ENCODE assay signal across 22 cellular contexts in the genomic region with DNA sequence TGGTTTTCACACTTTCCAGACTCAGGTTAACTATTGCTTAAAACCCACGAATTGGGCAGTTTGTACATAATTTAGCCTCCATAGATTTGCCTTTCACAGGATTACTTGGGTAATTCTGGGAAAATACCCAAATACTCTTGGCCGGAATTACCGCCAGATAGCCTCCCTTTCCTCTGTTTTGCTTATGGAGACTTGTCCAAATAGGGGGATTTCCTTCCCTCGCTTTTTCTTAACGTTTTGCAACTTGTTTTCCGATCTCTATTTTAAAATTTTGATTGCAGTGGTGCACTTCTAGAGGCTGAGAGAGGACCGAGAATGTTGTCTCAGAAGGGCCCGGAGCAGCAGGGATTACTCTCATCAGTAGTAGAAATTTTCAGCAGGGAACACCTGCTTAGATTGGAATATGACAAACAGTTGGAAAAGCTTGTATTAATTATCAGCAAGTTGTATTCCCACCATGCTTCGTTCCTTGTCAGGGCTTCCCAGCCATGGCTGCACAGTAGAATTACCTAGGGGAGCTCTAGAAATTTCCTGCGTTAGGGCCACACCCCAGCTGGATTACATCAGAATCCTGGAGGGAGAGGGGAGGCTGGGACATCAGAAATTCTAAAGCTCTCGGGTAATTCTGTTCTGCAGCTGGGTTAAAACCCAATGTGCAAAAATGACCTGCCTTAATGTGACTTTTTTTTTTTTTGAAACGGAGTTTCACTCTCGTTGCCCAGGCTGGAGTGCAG.
DNase-seq lines count a peak whose midpoint lies in the region; ATAC-seq and TF ChIP-seq lines count a peak whose summit lies in the region.
"Had no signal": no experiment of that assay in that cellular context is flagged by ENCODE, and none has a peak within 500 bp of the region (broad histone marks: within the 10 kb centered on the region; RNA-seq: fewer than 3 reads in every experiment).

No MANE protein-coding gene starts in this region.

- WGBS in esophagus muscularis mucosa = 28% methylated on average over 13 of the region's 13 CpGs
- whole genome bisulfite sequencing in sigmoid colon, 2 donors = 28 to 65% methylated on average over 13 of the region's 13 CpGs

- H3K36me3 Mint-ChIP-seq in WTC11 = no peaks in the 10 kb centered on the region
- H3K36me3 Mint-ChIP-seq: stimulated activated effector memory CD8-positive, alpha-beta T cell treated with anti-CD3 and anti-CD28 coated beads, Interleukin-12 subunit alpha, Interleukin-12 subunit beta, amount 100 ng/mL, for 72 hours had no signal

- H3K36me3 ChIP-seq in esophagus muscularis mucosa = no peaks in the 10 kb centered on the region
- H3K36me3 ChIP-seq in mucosa of rectum (ENCODE audit: control insufficient read depth in 2 of 2, insufficient read depth in 2 of 2, low read length in 2 of 2) = no peaks in the 10 kb centered on the region
- H3K36me3 ChIP-seq in sigmoid colon = no peaks in the 10 kb centered on the region
- H3K36me3 ChIP-seq: adrenal gland had no signal

- H3K27ac ChIP-seq in esophagus muscularis mucosa (replicated peaks in 1 of 4) = peak overlapping the region; percentile 91 to 96 (median 92)
- peak overlapping the region; percentile 77 to 87 for H3K27ac ChIP-seq in mucosa of rectum (ENCODE audit: low read depth in 2 of 2, low read length in 2 of 2)
- peak overlapping the region in 3 of 4 donors; percentile 39 to 93 (median 55) for H3K27ac ChIP-seq in sigmoid colon
- H3K27ac ChIP-seq: adrenal gland, HL-60 had no signal

- no peak overlapping the region for H3K27ac Mint-ChIP-seq in WTC11
- H3K27ac Mint-ChIP-seq: activated CD4-positive, alpha-beta T cell treated with anti-CD3 and anti-CD28 coated beads for 36 hours; dendritic cell treated with granulocyte-macrophage colony-stimulating factor and Interleukin-4, amounts not matched to agents 40 ng/mL and 50 ng/mL, for 4 days; stimulated activated effector memory CD8-positive, alpha-beta T cell treated with anti-CD3 and anti-CD28 coated beads, Interleukin-12 subunit alpha, Interleukin-12 subunit beta, amount 100 ng/mL, for 72 hours had no signal

- DNase-seq in WTC11 (ENCODE audit: low spot score) = no peak
- DNase-seq in esophagus muscularis mucosa (ENCODE audit: extremely low spot score) = no peak
- DNase-seq in sigmoid colon = no peak
- no peak for DNase-seq in AG08395 (ENCODE audit: low spot score)
- DNase-seq in Kasumi-1 (lab: John Stamatoyannopoulos, UW) = no peak
- DNase-seq: activated CD4-positive, alpha-beta T cell treated with anti-CD3 and anti-CD28 coated beads for 36 hours; activated naive CD4-positive, alpha-beta T cell; activated T-cell treated with anti-CD3 and anti-CD28 coated beads, Interleukin-2, amount 50 U/mL, for 4 hours; adrenal gland; C1 segment of cervical spinal cord; DND-41; NCI-H1092; NCI-H1930; testis had no signal

- TF ChIP-seq CTCF in WTC11 (IDR thresholded peaks at IDR 0.05) (no peak), esophagus muscularis mucosa (IDR thresholded peaks at IDR 0.05) (no peak), sigmoid colon (IDR thresholded peaks at IDR 0.05) (no peak)

- intact Hi-C loops in esophagus muscularis mucosa (cut with DNase I) (loop anchor here (5.0 kb wide), 1 partner anchor 299 kb away; no protein-coding TSS in a partner anchor), sigmoid colon (cut with DNase I) (no loop called here)

- H3K4me1 ChIP-seq in esophagus muscularis mucosa (peaks cover 5 to 32% (median 19%) of the 10 kb centered on the region in 4 donors), mucosa of rectum (ENCODE audit: control insufficient read depth in 2 of 2, insufficient read depth in 2 of 2, low read length in 2 of 2) (peaks cover 4% of the 10 kb centered on the region in 2 donors), sigmoid colon (peaks cover 0 to 15% (median 12%) of the 10 kb centered on the region in 4 donors)
- H3K4me1 ChIP-seq: adrenal gland had no signal

- ATAC-seq in WTC11 (no peak), HG03039 (IDR thresholded peaks at IDR 0.05; ENCODE audit: unreplicated experiment) (no peak), GM21381 (IDR thresholded peaks at IDR 0.05; ENCODE audit: unreplicated experiment) (no peak)
- ATAC-seq: activated CD4-positive, alpha-beta T cell treated with anti-CD3 and anti-CD28 coated beads for 36 hours; activated T-cell treated with anti-CD3 and anti-CD28 coated beads, Interleukin-2, amount 50 U/mL, for 4 hours; GM12878; HepG2 had no signal

- peak overlapping the region; percentile 86 to 89 for H3K9ac ChIP-seq in mucosa of rectum (ENCODE audit: low read depth in 1 of 2, low read length in 2 of 2)

- CTCF ChIA-PET in WTC11 (lab: Charles Lee) = interaction anchor here (2.0 kb wide), 1 partner anchor 70 kb away, joined by 7 read pairs; no protein-coding TSS in a partner anchor

- peaks cover 59% of the 10 kb centered on the region for H3K27me3 Mint-ChIP-seq in WTC11 (ENCODE audit: low read depth)

- H3K4me3 ChIP-seq in esophagus muscularis mucosa (peak overlapping the region; percentile 73 to 83 (median 80)), mucosa of rectum (ENCODE audit: low read length in 2 of 2) (peak overlapping the region; percentile 82 to 83), sigmoid colon (peak overlapping the region in 2 of 4 donors; percentile 37 to 42)
- H3K4me3 ChIP-seq: adrenal gland, GM12878 had no signal

- H3K27me3 ChIP-seq in esophagus muscularis mucosa = peaks cover 0 to 18% (median 0%) of the 10 kb centered on the region in 4 donors
- peaks cover 0 to 4% of the 10 kb centered on the region in 2 donors for H3K27me3 ChIP-seq in mucosa of rectum (ENCODE audit: control insufficient read depth in 2 of 2, insufficient read depth in 2 of 2, low read length in 2 of 2)
- H3K27me3 ChIP-seq in sigmoid colon = peaks cover 0 to 39% (median 18%) of the 10 kb centered on the region in 3 donors
- H3K27me3 ChIP-seq: testis had no signal

- TF ChIP-seq EP300 in esophagus muscularis mucosa (IDR thresholded peaks at IDR 0.05) (no peak), sigmoid colon (IDR thresholded peaks at IDR 0.05) (no peak)

- peak overlapping the region; percentile 79 for H3K4me3 Mint-ChIP-seq in WTC11
- H3K4me3 Mint-ChIP-seq: activated CD4-positive, alpha-beta T cell treated with anti-CD3 and anti-CD28 coated beads for 36 hours; activated T-cell treated with anti-CD3 and anti-CD28 coated beads, Interleukin-2, amount 50 U/mL, for 4 hours; dendritic cell treated with granulocyte-macrophage colony-stimulating factor and Interleukin-4, amounts not matched to agents 40 ng/mL and 50 ng/mL, for 4 days; stimulated activated effector memory CD8-positive, alpha-beta T cell treated with anti-CD3 and anti-CD28 coated beads, Interleukin-12 subunit alpha, Interleukin-12 subunit beta, amount 100 ng/mL, for 72 hours had no signal

- no peaks in the 10 kb centered on the region for H3K9me3 ChIP-seq in esophagus muscularis mucosa
- H3K9me3 ChIP-seq in mucosa of rectum (ENCODE audit: control insufficient read depth in 2 of 2, low read length in 2 of 2) = no peaks in the 10 kb centered on the region
- H3K9me3 ChIP-seq in sigmoid colon = no peaks in the 10 kb centered on the region
- H3K9me3 ChIP-seq: adrenal gland, testis had no signal

- POLR2A ChIA-PET in WTC11 (lab: Charles Lee) = no interaction called here

- TF ChIP-seq POLR2A in esophagus muscularis mucosa (IDR thresholded peaks at IDR 0.05; ENCODE audit: low read depth) (no peak), sigmoid colon (IDR thresholded peaks at IDR 0.05) (no peak)

- H3K4me1 Mint-ChIP-seq in WTC11 = peaks cover 11% of the 10 kb centered on the region
- H3K4me1 Mint-ChIP-seq: activated CD4-positive, alpha-beta T cell treated with anti-CD3 and anti-CD28 coated beads for 36 hours; stimulated activated effector memory CD8-positive, alpha-beta T cell treated with anti-CD3 and anti-CD28 coated beads, Interleukin-12 subunit alpha, Interleukin-12 subunit beta, amount 100 ng/mL, for 72 hours had no signal

- no peaks in the 10 kb centered on the region for H3K9me3 Mint-ChIP-seq in WTC11
- H3K9me3 Mint-ChIP-seq: dendritic cell treated with granulocyte-macrophage colony-stimulating factor and Interleukin-4, amounts not matched to agents 40 ng/mL and 50 ng/mL, for 4 days had no signal

TF ChIP-seq in WTC11, 78 proteins besides CTCF, POLR2A, EP300 and RAD21 (continues in another document):
- TF ChIP-seq, protein P1, sequence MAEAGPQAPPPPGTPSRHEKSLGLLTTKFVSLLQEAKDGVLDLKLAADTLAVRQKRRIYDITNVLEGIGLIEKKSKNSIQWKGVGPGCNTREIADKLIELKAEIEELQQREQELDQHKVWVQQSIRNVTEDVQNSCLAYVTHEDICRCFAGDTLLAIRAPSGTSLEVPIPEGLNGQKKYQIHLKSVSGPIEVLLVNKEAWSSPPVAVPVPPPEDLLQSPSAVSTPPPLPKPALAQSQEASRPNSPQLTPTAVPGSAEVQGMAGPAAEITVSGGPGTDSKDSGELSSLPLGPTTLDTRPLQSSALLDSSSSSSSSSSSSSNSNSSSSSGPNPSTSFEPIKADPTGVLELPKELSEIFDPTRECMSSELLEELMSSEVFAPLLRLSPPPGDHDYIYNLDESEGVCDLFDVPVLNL (CRISPR knock-in tag; IDR thresholded peaks at IDR 0.05; ENCODE audit: borderline replicate concordance, low read depth) = no peak
- no peak for TF ChIP-seq TEAD1 (CRISPR knock-in tag; IDR thresholded peaks at IDR 0.05)
- TF ChIP-seq, protein P2, sequence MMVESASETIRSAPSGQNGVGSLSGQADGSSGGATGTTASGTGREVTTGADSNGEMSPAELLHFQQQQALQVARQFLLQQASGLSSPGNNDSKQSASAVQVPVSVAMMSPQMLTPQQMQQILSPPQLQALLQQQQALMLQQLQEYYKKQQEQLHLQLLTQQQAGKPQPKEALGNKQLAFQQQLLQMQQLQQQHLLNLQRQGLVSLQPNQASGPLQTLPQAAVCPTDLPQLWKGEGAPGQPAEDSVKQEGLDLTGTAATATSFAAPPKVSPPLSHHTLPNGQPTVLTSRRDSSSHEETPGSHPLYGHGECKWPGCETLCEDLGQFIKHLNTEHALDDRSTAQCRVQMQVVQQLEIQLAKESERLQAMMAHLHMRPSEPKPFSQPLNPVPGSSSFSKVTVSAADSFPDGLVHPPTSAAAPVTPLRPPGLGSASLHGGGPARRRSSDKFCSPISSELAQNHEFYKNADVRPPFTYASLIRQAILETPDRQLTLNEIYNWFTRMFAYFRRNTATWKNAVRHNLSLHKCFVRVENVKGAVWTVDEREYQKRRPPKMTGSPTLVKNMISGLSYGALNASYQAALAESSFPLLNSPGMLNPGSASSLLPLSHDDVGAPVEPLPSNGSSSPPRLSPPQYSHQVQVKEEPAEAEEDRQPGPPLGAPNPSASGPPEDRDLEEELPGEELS (CRISPR knock-in tag; IDR thresholded peaks at IDR 0.05) = no peak
- TF ChIP-seq, protein P3, sequence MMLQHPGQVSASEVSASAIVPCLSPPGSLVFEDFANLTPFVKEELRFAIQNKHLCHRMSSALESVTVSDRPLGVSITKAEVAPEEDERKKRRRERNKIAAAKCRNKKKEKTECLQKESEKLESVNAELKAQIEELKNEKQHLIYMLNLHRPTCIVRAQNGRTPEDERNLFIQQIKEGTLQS (CRISPR knock-in tag; conservative IDR thresholded peaks at IDR 0.05) = no peak
- no peak for TF ChIP-seq NFATC4 (CRISPR knock-in tag; IDR thresholded peaks at IDR 0.05)
- no peak for TF ChIP-seq ZNF263 (CRISPR knock-in tag; IDR thresholded peaks at IDR 0.05; ENCODE audit: low read depth)
- no peak for TF ChIP-seq GTF2I (CRISPR knock-in tag; conservative IDR thresholded peaks at IDR 0.05)
